Comparison of ENCODE assay signal across 8 cellular contexts in genomic region chr11:64036081-64037026, GRCh38. TPM values are rescaled to one million over a fixed set of nuclear protein-coding genes. Genes with fewer than 3 reads are reported as not detected.
DNase-seq lines count a peak whose midpoint lies in the region; ATAC-seq and TF ChIP-seq lines count a peak whose summit lies in the region.

No MANE protein-coding gene starts in this region.

- H3K36me3 ChIP-seq in iPS-15b (ENCODE audit: control insufficient read depth, insufficient read depth, low read length) (no peaks in the 10 kb centered on the region), spleen (no peaks in the 10 kb centered on the region)

- TF ChIP-seq POLR2A in spleen (IDR thresholded peaks at IDR 0.05) = no peak

- peak; percentile 52 to 61 for DNase-seq in NOMO-1 (lab: John Stamatoyannopoulos, UW; ENCODE audit: unreplicated experiment in 2 of 2)
- no peak for DNase-seq in NOMO-1 treated with dmso at 0.1 percent for 144 hours (lab: John Stamatoyannopoulos, UW; ENCODE audit: unreplicated experiment)
- DNase-seq in activated naive CD8-positive, alpha-beta T cell treated with anti-CD3 and anti-CD28 coated beads, Interleukin-2, amount 50 U/mL, for 24 hours = peak; percentile 14
- no peak for DNase-seq in spleen
- DNase-seq in DMS114 treated with DMSO at 0.1 percent for 48 hours (lab: John Stamatoyannopoulos, UW; ENCODE audit: unreplicated experiment) = no peak

- H3K4me1 ChIP-seq in iPS-15b (ENCODE audit: control insufficient read depth, insufficient read depth, low read length) (peaks cover 2% of the 10 kb centered on the region), spleen (peaks cover 15 to 31% (median 18%) of the 10 kb centered on the region in 6 donors)

- intact Hi-C loops in spleen (cut with DNase I; ENCODE audit: low total_unique reads) = no loop called here

- no peak overlapping the region for H3K27ac ChIP-seq in spleen

- no peaks in the 10 kb centered on the region for H3K9me3 Mint-ChIP-seq in activated naive CD8-positive, alpha-beta T cell treated with anti-CD3 and anti-CD28 coated beads, Interleukin-2, amount 50 U/mL, for 24 hours
- no peaks in the 10 kb centered on the region for H3K9me3 Mint-ChIP-seq in activated T-helper 17 cell treated with anti-CD3 and anti-CD28 coated beads, Interleukin-2, amount 50 U/mL, for 72 hours

- no peak overlapping the region for H3K27ac Mint-ChIP-seq in activated naive CD8-positive, alpha-beta T cell treated with anti-CD3 and anti-CD28 coated beads, Interleukin-2, amount 50 U/mL, for 24 hours
- no peak overlapping the region for H3K27ac Mint-ChIP-seq in activated T-helper 17 cell treated with anti-CD3 and anti-CD28 coated beads, Interleukin-2, amount 50 U/mL, for 72 hours

- peak; percentile 22 for ATAC-seq in activated naive CD8-positive, alpha-beta T cell treated with anti-CD3 and anti-CD28 coated beads, Interleukin-2, amount 50 U/mL, for 24 hours
- ATAC-seq in HG02642 (IDR thresholded peaks at IDR 0.05; ENCODE audit: poor library complexity, unreplicated experiment) = no peak
- no peak for ATAC-seq in activated T-helper 17 cell treated with anti-CD3 and anti-CD28 coated beads, Interleukin-2, amount 50 U/mL, for 72 hours (replicated peaks)

- H3K9me3 ChIP-seq in iPS-15b (ENCODE audit: control insufficient read depth, insufficient read depth, low read length) = no peaks in the 10 kb centered on the region
- H3K9me3 ChIP-seq in spleen = no peaks in the 10 kb centered on the region

- no peak overlapping the region for H3K9ac ChIP-seq in iPS-15b (ENCODE audit: low read depth, low read length)

- WGBS in spleen, 5 donors = 0 to 7% (median 2%) methylated on average over 3 to 85 of the region's 85 CpGs

- no peak overlapping the region for H3K4me3 Mint-ChIP-seq in activated naive CD8-positive, alpha-beta T cell treated with anti-CD3 and anti-CD28 coated beads, Interleukin-2, amount 50 U/mL, for 24 hours
- no peak overlapping the region for H3K4me3 Mint-ChIP-seq in activated T-helper 17 cell treated with anti-CD3 and anti-CD28 coated beads, Interleukin-2, amount 50 U/mL, for 72 hours

- peak overlapping the region; percentile 41 for H3K4me3 ChIP-seq in iPS-15b (ENCODE audit: low read depth, low read length)
- peak overlapping the region in 6 of 8 donors; percentile 23 to 60 (median 30) for H3K4me3 ChIP-seq in spleen

- peaks cover 7% of the 10 kb centered on the region for H3K4me1 Mint-ChIP-seq in activated naive CD8-positive, alpha-beta T cell treated with anti-CD3 and anti-CD28 coated beads, Interleukin-2, amount 50 U/mL, for 24 hours
- H3K4me1 Mint-ChIP-seq in activated T-helper 17 cell treated with anti-CD3 and anti-CD28 coated beads, Interleukin-2, amount 50 U/mL, for 72 hours = no peaks in the 10 kb centered on the region

- H3K27me3 ChIP-seq in iPS-15b (ENCODE audit: control insufficient read depth, insufficient read depth, low read length) = peaks cover 58% of the 10 kb centered on the region
- H3K27me3 ChIP-seq in spleen (replicated peaks in 1 of 7) = peaks cover 0 to 80% (median 50%) of the 10 kb centered on the region in 7 donors

- peaks cover 34% of the 10 kb centered on the region for H3K27me3 Mint-ChIP-seq in activated naive CD8-positive, alpha-beta T cell treated with anti-CD3 and anti-CD28 coated beads, Interleukin-2, amount 50 U/mL, for 24 hours
- H3K27me3 Mint-ChIP-seq in activated T-helper 17 cell treated with anti-CD3 and anti-CD28 coated beads, Interleukin-2, amount 50 U/mL, for 72 hours = peaks cover 26% of the 10 kb centered on the region

- peak in 1 of 11 experiments; percentile 25 for TF ChIP-seq CTCF in spleen (IDR thresholded peaks at IDR 0.05 in 8 of 11, conservative IDR thresholded peaks at IDR 0.05 in 3 of 11)

- no peaks in the 10 kb centered on the region for H3K36me3 Mint-ChIP-seq in activated naive CD8-positive, alpha-beta T cell treated with anti-CD3 and anti-CD28 coated beads, Interleukin-2, amount 50 U/mL, for 24 hours (ENCODE audit: low read depth)
- no peaks in the 10 kb centered on the region for H3K36me3 Mint-ChIP-seq in activated T-helper 17 cell treated with anti-CD3 and anti-CD28 coated beads, Interleukin-2, amount 50 U/mL, for 72 hours (ENCODE audit: low read depth)

RNA-seq across cellular contexts. Expression of gene FLRT1, which starts 0.6 kb away (rescaled TPM):
- under 1 TPM in 5 of 7 donors, not detected in 2; 0.10 to 0.51 (median 0.17) TPM for total RNA-seq in spleen
- under 1 TPM in 2 of 3 donors, not detected in 1; 0.03 to 0.16 TPM for polyA plus RNA-seq in spleen
- total RNA-seq in activated T-helper 17 cell treated with anti-CD3 and anti-CD28 coated beads, Interleukin-2, amount 50 U/mL, for 72 hours = not detected

RNA-seq across cellular contexts. Expression of gene OTUB1, which starts 50.1 kb away (rescaled TPM):
- 10 to 100 TPM; 56.1 to 65.8 (median 58.8) TPM for total RNA-seq in spleen
- polyA plus RNA-seq in spleen = 10 to 100 TPM; 65.5 to 89.7 (median 83.5) TPM
- 10 to 100 TPM; 59.4 to 84.2 TPM for total RNA-seq in activated T-helper 17 cell treated with anti-CD3 and anti-CD28 coated beads, Interleukin-2, amount 50 U/mL, for 72 hours

Comparison
In these comparisons a context has a peak if more than half of its experiments do, and no peak if none do; other contexts are left out.
1. DNase-seq: peak in NOMO-1 (2 of 2) and activated naive CD8-positive, alpha-beta T cell treated with anti-CD3 and anti-CD28 coated beads, Interleukin-2, amount 50 U/mL, for 24 hours (single experiment); none in NOMO-1 treated with dmso at 0.1 percent for 144 hours (single experiment), spleen (single experiment) and DMS114 treated with DMSO at 0.1 percent for 48 hours (single experiment).